Comparison of ENCODE assay signal across 8 cellular contexts in the genomic region with DNA sequence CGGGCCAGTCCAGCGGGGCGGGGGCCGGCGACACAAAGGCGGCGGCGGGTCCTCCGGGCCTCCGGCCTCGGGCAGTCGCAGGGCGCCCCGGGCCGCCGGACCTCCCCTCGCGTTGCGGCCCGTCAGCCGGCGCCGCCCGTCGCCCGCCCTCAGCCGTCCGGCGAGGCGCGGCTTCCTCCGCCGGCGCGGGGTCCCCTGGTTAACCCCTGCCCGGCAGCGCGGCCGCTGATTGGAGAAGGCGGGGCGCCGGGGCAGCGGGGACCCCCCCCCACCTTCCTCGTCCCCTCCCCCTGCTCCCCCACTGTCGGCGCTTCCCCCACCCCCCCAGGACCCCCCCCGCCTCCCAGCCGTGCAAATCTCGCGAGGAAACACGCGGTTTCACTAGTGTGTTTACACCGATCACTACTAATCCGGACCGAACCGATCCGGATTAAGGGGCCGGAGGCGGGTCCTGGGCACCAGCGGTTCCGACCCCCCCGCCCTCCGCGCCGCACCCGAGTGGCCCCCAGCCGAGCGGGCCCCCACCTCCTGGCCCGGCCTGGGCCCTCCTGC. TPM values are rescaled to one million over a fixed set of nuclear protein-coding genes. Genes with fewer than 3 reads are reported as not detected.
DNase-seq lines count a peak whose midpoint lies in the region; ATAC-seq and TF ChIP-seq lines count a peak whose summit lies in the region.
"Not testable (repeated sequence)": the region's sequence is repeated elsewhere in the genome, so short reads cannot be mapped to it uniquely, and the experiment has no call there.

TLK2 (plus strand) TSS at position 402 of the 552 bp plus-strand sequence. CDS start 2,301 bp downstream, outside the sequence.

- H3K27ac ChIP-seq in Panc1 (ENCODE audit: low read length): peak within 1 kb of the TSS; percentile 92

- not testable (repeated sequence) for TF ChIP-seq CTCF in Panc1 (IDR thresholded peaks at IDR 0.05); epithelial cell of proximal tubule (conservative IDR thresholded peaks at IDR 0.05; ENCODE audit: low read depth, low read length); mucosa of descending colon (IDR thresholded peaks at IDR 0.05)

- H3K36me3 Mint-ChIP-seq in activated T-cell treated with anti-CD3 and anti-CD28 coated beads, Interleukin-2, amount 50 U/mL, for 24 hours (ENCODE audit: low read depth): peaks cover 38% of the 10 kb centered on the region

- DNase-seq in D341Med (ENCODE audit: low spot score) (peak; percentile 98), HuH-7.5 (ENCODE audit: low spot score) (peak; percentile 91), mucosa of descending colon (peak; percentile 67 to 88 (median 84))
- DNase-seq in Panc1 (ENCODE audit: low read depth, low spot score); epithelial cell of proximal tubule (ENCODE audit: low read depth): not testable (repeated sequence)
- DNase-seq in activated T-cell treated with anti-CD3 and anti-CD28 coated beads, Interleukin-2, amount 50 U/mL, for 24 hours: peak; percentile 86
- peak; percentile 55 to 64 for DNase-seq in stimulated activated CD8-positive, alpha-beta memory T cell treated with anti-CD3 and anti-CD28 coated beads, Interleukin-2, amount 100 ng/mL, for 1 hour (ENCODE audit: low read depth in 2 of 2)

- H3K4me3 ChIP-seq in Panc1 (ENCODE audit: low read depth in 2 of 2, low read length in 2 of 2): peak within 1 kb of the TSS; percentile 64 to 73
- H3K4me3 ChIP-seq in epithelial cell of proximal tubule (ENCODE audit: low read depth, low read length): peak within 1 kb of the TSS; percentile 79
- peak within 1 kb of the TSS; percentile 48 for H3K4me3 ChIP-seq in mucosa of descending colon

- not testable (repeated sequence) for H3K4me1 ChIP-seq in Panc1 (ENCODE audit: control insufficient read depth, insufficient read depth, low read length)
- H3K4me1 ChIP-seq in mucosa of descending colon (ENCODE audit: low read depth): peaks cover 12% of the 10 kb centered on the region

- H3K36me3 ChIP-seq in Panc1 (ENCODE audit: control insufficient read depth, insufficient read depth, low read length); mucosa of descending colon (ENCODE audit: low read depth): not testable (repeated sequence)

- ATAC-seq in GM21528 (IDR thresholded peaks at IDR 0.05; ENCODE audit: low FRiP score, unreplicated experiment): peak; percentile 61
- peak; percentile 91 for ATAC-seq in Panc1
- ATAC-seq in mucosa of descending colon: peak; percentile 78

- H3K4me1 Mint-ChIP-seq in activated T-cell treated with anti-CD3 and anti-CD28 coated beads, Interleukin-2, amount 50 U/mL, for 24 hours (ENCODE audit: low read depth): peaks cover 33% of the 10 kb centered on the region

- intact Hi-C loops in Panc1 (cut with micrococcal nuclease; ENCODE audit: unreplicated experiment); mucosa of descending colon (cut with DNase I, micrococcal nuclease): not testable (repeated sequence)

- BruUV-seq in Panc1 (replicated peaks; lab: Mats Ljungman, UMichigan): not testable (repeated sequence)

- not testable (repeated sequence) for H3K27me3 ChIP-seq in Panc1 (ENCODE audit: control insufficient read depth, insufficient read depth, low read length)

- H3K27ac Mint-ChIP-seq in activated T-cell treated with anti-CD3 and anti-CD28 coated beads, Interleukin-2, amount 50 U/mL, for 24 hours: peak within 1 kb of the TSS; percentile 96

- in situ Hi-C loops in Panc1 (cut with HindIII; ENCODE audit: low pct_unique_long_range_greater_than_20kb, low sequenced_read_pairs): not testable (repeated sequence)

- peak within 1 kb of the TSS; percentile 90 for H3K4me3 Mint-ChIP-seq in activated T-cell treated with anti-CD3 and anti-CD28 coated beads, Interleukin-2, amount 50 U/mL, for 24 hours

- POLR2A ChIA-PET in Panc1 (lab: Charles Lee): not testable (repeated sequence)

- not testable (repeated sequence) for H3K27me3 Mint-ChIP-seq in activated T-cell treated with anti-CD3 and anti-CD28 coated beads, Interleukin-2, amount 50 U/mL, for 24 hours

- CTCF ChIA-PET in Panc1 (lab: Charles Lee): interaction anchor here (0.6 kb wide), 1 partner anchor 57 kb away, joined by 3 read pairs; no protein-coding TSS in a partner anchor

- H3K9me3 ChIP-seq in Panc1 (ENCODE audit: control insufficient read depth, insufficient read depth, low read depth, low read length); mucosa of descending colon: not testable (repeated sequence)

- H3K9me3 Mint-ChIP-seq in activated T-cell treated with anti-CD3 and anti-CD28 coated beads, Interleukin-2, amount 50 U/mL, for 24 hours: not testable (repeated sequence)

RNA-seq across cellular contexts. Expression of gene TLK2, which starts in this region (rescaled TPM):
- total RNA-seq in Panc1 (2021; ENCODE audit: unreplicated experiment): 54.6 TPM
- polyA plus RNA-seq in Panc1 (2012; ENCODE audit: insufficient read length): 44.0 TPM
- 27.4 and 27.6 TPM in 2 replicates for total RNA-seq in epithelial cell of proximal tubule
- total RNA-seq in mucosa of descending colon: 10 to 100 TPM; 39.6 to 55.0 (median 47.0) TPM
